ENCODE assay signal across 8 cellular contexts in genomic region chr11:8247312-8247711, GRCh38. TPM values are rescaled to one million over a fixed set of nuclear protein-coding genes. Genes with fewer than 3 reads are reported as not detected.
A peak's percentile ranks its signal among the peaks of the same experiment; 100 is the strongest.
DNase-seq lines count a peak whose midpoint lies in the region; ATAC-seq, FAIRE-seq and TF ChIP-seq lines count a peak whose summit lies in the region.

No MANE protein-coding gene starts in this region.

- no peaks in the 10 kb centered on the region for H3K79me2 ChIP-seq in astrocyte (ENCODE audit: insufficient read depth, low read length)
- H3K79me2 ChIP-seq in osteoblast (ENCODE audit: insufficient read depth, low read length), result no peaks in the 10 kb centered on the region

- H3K4me1 Mint-ChIP-seq in astrocyte (ENCODE audit: low read depth, unreplicated experiment), result no peaks in the 10 kb centered on the region

- TF ChIP-seq CTCF in astrocyte (IDR thresholded peaks at IDR 0.05; ENCODE audit: insufficient read depth, low read depth, low read length) (peak; percentile 14), osteoblast (IDR thresholded peaks at IDR 0.05; ENCODE audit: extremely low read depth, low read depth, low read length) (peak; percentile 48)

- H3K9me3 ChIP-seq in astrocyte (ENCODE audit: insufficient read depth, low read depth, low read length), result no peaks in the 10 kb centered on the region
- H3K9me3 ChIP-seq in osteoblast (ENCODE audit: low read depth, low read length), result no peaks in the 10 kb centered on the region

- H4K20me1 ChIP-seq in astrocyte (ENCODE audit: insufficient read depth, low read length) (no peaks in the 10 kb centered on the region), osteoblast (ENCODE audit: insufficient read depth, low read length) (no peaks in the 10 kb centered on the region)

- no peaks in the 10 kb centered on the region for H3K36me3 Mint-ChIP-seq in astrocyte (ENCODE audit: low read depth, unreplicated experiment)

- no peak for ATAC-seq in GM18858 (IDR thresholded peaks at IDR 0.05; ENCODE audit: unreplicated experiment)

- H3K4me1 ChIP-seq in astrocyte (ENCODE audit: insufficient read depth, low read length), result no peaks in the 10 kb centered on the region
- no peaks in the 10 kb centered on the region for H3K4me1 ChIP-seq in osteoblast (ENCODE audit: insufficient read depth, low read length)

- in situ Hi-C loops in KBM-7 (cut with MboI; ENCODE audit: low pct_unique_long_range_greater_than_20kb, low sequenced_read_pairs), result loop anchor here (25.0 kb wide), 1 partner anchor 315 kb away; no protein-coding TSS in a partner anchor

- H2AFZ ChIP-seq in astrocyte (ENCODE audit: low read depth, low read length) (no peak overlapping the region), osteoblast (ENCODE audit: low read length) (no peak overlapping the region)

- no peak overlapping the region for H3K27ac ChIP-seq in astrocyte (ENCODE audit: low read depth, low read length)
- no peak overlapping the region for H3K27ac ChIP-seq in osteoblast (ENCODE audit: low read depth, low read length)

- H3K36me3 ChIP-seq in astrocyte (ENCODE audit: insufficient read depth, low read length) (no peaks in the 10 kb centered on the region), osteoblast (ENCODE audit: insufficient read depth, low read length) (no peaks in the 10 kb centered on the region)

- peaks cover 15% of the 10 kb centered on the region for H3K27me3 ChIP-seq in astrocyte (ENCODE audit: insufficient read depth, low read length)
- peaks cover 14% of the 10 kb centered on the region for H3K27me3 ChIP-seq in osteoblast (ENCODE audit: insufficient read depth, low read length)

- H3K27ac Mint-ChIP-seq in astrocyte (ENCODE audit: unreplicated experiment), result no peak overlapping the region

- FAIRE-seq in astrocyte (lab: Jason Lieb, UNC), result no peak

- DNase-seq in NCI-H2029 treated with DMSO at 0.1 percent for 48 hours (lab: John Stamatoyannopoulos, UW), result peak; percentile 23
- DNase-seq in NCI-H2029 (lab: John Stamatoyannopoulos, UW), result no peak
- peak; percentile 39 for DNase-seq in KBM-7
- DNase-seq in astrocyte (ENCODE audit: low read depth), result no peak
- peak; percentile 53 for DNase-seq in osteoblast (ENCODE audit: insufficient read length, low spot score, missing footprints)
- DNase-seq in mucosa of gallbladder (ENCODE audit: low spot score), result no peak
- no peak for DNase-seq in COLO829 (ENCODE audit: low spot score)

- peaks cover 2% of the 10 kb centered on the region for H3K9me3 Mint-ChIP-seq in astrocyte (ENCODE audit: unreplicated experiment)

- H3K4me3 ChIP-seq in astrocyte (ENCODE audit: insufficient read depth, low read depth, low read length) (no peak overlapping the region), osteoblast (ENCODE audit: insufficient read depth, low read length) (no peak overlapping the region)

- H3K4me3 Mint-ChIP-seq in astrocyte (ENCODE audit: unreplicated experiment), result no peak overlapping the region

- peaks cover 74% of the 10 kb centered on the region for H3K27me3 Mint-ChIP-seq in astrocyte (ENCODE audit: low read depth, unreplicated experiment)

- no peak overlapping the region for H3K9ac ChIP-seq in astrocyte (ENCODE audit: low read length)

- H3K4me2 ChIP-seq in astrocyte (ENCODE audit: low read length) (no peak overlapping the region), osteoblast (ENCODE audit: insufficient read depth, low read length) (no peak overlapping the region)

RNA-seq across cellular contexts. Expression of gene LMO1, which starts 16.4 kb away (rescaled TPM):
- total RNA-seq in astrocyte (0.46 and 1.5 TPM in 2 replicates), osteoblast (not detected in 2 replicates), mucosa of gallbladder (not detected)

Comparison
In these comparisons a context has a peak if more than half of its experiments do, and no peak if none do; other contexts are left out.
1. DNase-seq: peak in NCI-H2029 treated with DMSO at 0.1 percent for 48 hours (single experiment), KBM-7 (single experiment) and osteoblast (single experiment); none in NCI-H2029 (single experiment), astrocyte (single experiment), mucosa of gallbladder (single experiment) and COLO829 (single experiment).